Comparison of ENCODE assay signal across 8 cellular contexts in the genomic region with DNA sequence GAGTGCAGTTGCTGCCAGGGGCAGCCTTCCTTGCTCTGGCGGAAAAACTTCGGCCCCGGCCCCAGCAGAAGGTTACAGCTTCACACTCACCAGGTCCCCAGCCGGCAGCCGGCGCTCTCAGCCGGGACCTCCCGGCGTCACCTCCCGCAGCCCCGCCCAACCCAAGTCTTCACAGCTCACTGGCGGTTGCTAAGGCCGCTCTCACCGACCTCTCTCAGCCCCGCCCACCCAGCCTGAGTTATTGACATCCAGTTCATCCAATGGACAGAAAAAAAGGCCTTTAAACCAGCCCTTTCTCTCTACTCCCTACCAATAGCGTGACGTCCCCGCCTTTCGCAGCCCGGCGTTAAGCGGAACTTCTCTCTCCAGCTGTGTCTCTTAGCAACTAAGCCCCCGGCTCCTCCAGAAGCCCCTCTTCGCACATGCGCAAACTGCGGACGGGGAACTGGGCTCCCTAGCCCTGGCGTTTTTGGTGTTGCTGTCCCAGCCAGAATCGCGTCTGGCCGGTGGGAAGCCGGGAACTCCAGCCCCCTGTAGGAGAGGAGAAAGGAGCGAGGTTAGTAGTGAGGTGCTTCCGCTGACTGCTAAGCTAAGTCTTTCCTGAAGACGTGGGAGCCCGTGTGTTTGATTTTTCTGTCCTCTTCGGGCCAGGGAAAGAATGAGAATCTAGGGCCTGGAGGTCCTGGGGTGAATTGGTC. TPM values are rescaled to one million over a fixed set of nuclear protein-coding genes. Genes with fewer than 3 reads are reported as not detected.
DNase-seq lines count a peak whose midpoint lies in the region; TF ChIP-seq lines count a peak whose summit lies in the region.

A gene (plus strand): TSS at position 376 of the 698 bp plus-strand sequence. CDS start 9,189 bp downstream, outside the sequence.

- 1% methylated on average over 37 of the region's 37 CpGs for WGBS in GM23248 (ENCODE audit: low coverage in 1 of 2, low lambda C conversion rate in 2 of 2, missing lambda C conversion rate in 2 of 2), 2 experiments
- 0% methylated on average over 28 to 31 of the region's 37 CpGs for WGBS in esophagus squamous epithelium, 2 donors

- H3K4me3 ChIP-seq in DOHH2 (ENCODE audit: low read length), result peak within 1 kb of the TSS; percentile 87
- H3K4me3 ChIP-seq in GM23248, result peak within 1 kb of the TSS; percentile 98
- H3K4me3 ChIP-seq in Karpas-422 (ENCODE audit: low read length), result peak within 1 kb of the TSS; percentile 79
- H3K4me3 ChIP-seq in Peyer's patch, result peak within 1 kb of the TSS; percentile 59 to 76 (median 73)
- H3K4me3 ChIP-seq in esophagus squamous epithelium, result peak within 1 kb of the TSS; percentile 52 to 92 (median 72)
- H3K4me3 ChIP-seq in muscle layer of duodenum (ENCODE audit: low read depth in 1 of 2, low read length in 2 of 2), result peak within 1 kb of the TSS; percentile 86 to 96

- H3F3A ChIP-seq in DOHH2 (ENCODE audit: control insufficient read depth, insufficient read depth) (no peaks in the 10 kb centered on the region), GM23248 (ENCODE audit: insufficient read depth) (peaks cover 19% of the 10 kb centered on the region; the same call in 1 of the 2 replicates)

- H3K9me3 ChIP-seq in DOHH2 (ENCODE audit: control insufficient read depth, insufficient read depth, low read length), result no peaks in the 10 kb centered on the region
- H3K9me3 ChIP-seq in GM23248 (ENCODE audit: low read depth), result no peaks in the 10 kb centered on the region
- no peaks in the 10 kb centered on the region for H3K9me3 ChIP-seq in Karpas-422 (ENCODE audit: low read length)
- no peaks in the 10 kb centered on the region for H3K9me3 ChIP-seq in Peyer's patch
- H3K9me3 ChIP-seq in esophagus squamous epithelium, result no peaks in the 10 kb centered on the region
- no peaks in the 10 kb centered on the region for H3K9me3 ChIP-seq in muscle layer of duodenum (ENCODE audit: control insufficient read depth in 1 of 2, low read length in 2 of 2)

- H3K36me3 ChIP-seq in DOHH2 (ENCODE audit: control insufficient read depth, low read length), result no peaks in the 10 kb centered on the region
- no peaks in the 10 kb centered on the region for H3K36me3 ChIP-seq in GM23248 (ENCODE audit: low read depth)
- no peaks in the 10 kb centered on the region for H3K36me3 ChIP-seq in Karpas-422 (ENCODE audit: insufficient read depth, low read length)
- no peaks in the 10 kb centered on the region for H3K36me3 ChIP-seq in Peyer's patch
- H3K36me3 ChIP-seq in esophagus squamous epithelium, result no peaks in the 10 kb centered on the region
- H3K36me3 ChIP-seq in muscle layer of duodenum (ENCODE audit: control insufficient read depth in 1 of 2, insufficient read depth in 2 of 2, low read length in 2 of 2), result peaks cover 0 to 6% of the 10 kb centered on the region in 2 donors

- no peaks in the 10 kb centered on the region for H4K20me1 ChIP-seq in DOHH2 (ENCODE audit: control insufficient read depth, insufficient read depth, low read depth, low read length)
- H4K20me1 ChIP-seq in GM23248 (ENCODE audit: insufficient read depth), result no peaks in the 10 kb centered on the region
- no peaks in the 10 kb centered on the region for H4K20me1 ChIP-seq in Karpas-422 (ENCODE audit: insufficient read depth, low read depth, low read length)

- intact Hi-C loops in esophagus squamous epithelium (cut with DNase I), result no loop called here

- H2AFZ ChIP-seq in GM23248 (peak within 1 kb of the TSS; percentile 93), Karpas-422 (ENCODE audit: low read length) (peak within 1 kb of the TSS; percentile 94)

- peak within 1 kb of the TSS; percentile 95 for H3K9ac ChIP-seq in GM23248
- H3K9ac ChIP-seq in Karpas-422 (ENCODE audit: low read length), result peak within 1 kb of the TSS; percentile 70

- H3K27ac ChIP-seq in DOHH2 (ENCODE audit: low read depth, low read length), result no peak within 1 kb of the TSS
- peak within 1 kb of the TSS; percentile 97 for H3K27ac ChIP-seq in GM23248
- H3K27ac ChIP-seq in Karpas-422 (ENCODE audit: low read length), result peak within 1 kb of the TSS; percentile 42; the same call in 1 of the 2 replicates
- peak within 1 kb of the TSS; percentile 80 to 93 (median 88) for H3K27ac ChIP-seq in Peyer's patch
- peak within 1 kb of the TSS; percentile 78 to 93 (median 92) for H3K27ac ChIP-seq in esophagus squamous epithelium
- peak within 1 kb of the TSS; percentile 99 for H3K27ac ChIP-seq in muscle layer of duodenum (ENCODE audit: low read length)

- H3K4me1 ChIP-seq in DOHH2 (ENCODE audit: control insufficient read depth, low read length) (peaks cover 14% of the 10 kb centered on the region), GM23248 (ENCODE audit: insufficient read depth) (peaks cover 16% of the 10 kb centered on the region), Karpas-422 (ENCODE audit: low read length) (peaks cover 23% of the 10 kb centered on the region), Peyer's patch (peaks cover 0 to 7% (median 3%) of the 10 kb centered on the region in 4 donors), esophagus squamous epithelium (peaks cover 7 to 22% (median 10%) of the 10 kb centered on the region in 3 donors), muscle layer of duodenum (ENCODE audit: control insufficient read depth in 1 of 2, insufficient read depth in 2 of 2, low read length in 2 of 2) (peaks cover 3 to 24% of the 10 kb centered on the region in 2 donors)

- DNase-seq in GM23248, result peak; percentile 100
- peak; percentile 100 for DNase-seq in Karpas-422
- peak; percentile 99 to 100 (median 100) for DNase-seq in Peyer's patch
- DNase-seq in activated T-helper 1 cell treated with Interleukin-2 at 50 U/mL for 16 hours (ENCODE audit: low read depth), result peak; percentile 96
- peak; percentile 95 for DNase-seq in esophagus squamous epithelium (lab: John Stamatoyannopoulos, UW)
- peak; percentile 99 for DNase-seq in stimulated activated CD8-positive, alpha-beta memory T cell treated with anti-CD3 and anti-CD28 coated beads, Interleukin-7, amount 100 ng/mL, for 24 hours (ENCODE audit: low read depth)

- in situ Hi-C loops in GM23248 (cut with MboI), result no loop called here

- H3K9me2 ChIP-seq in DOHH2 (replicated peaks; ENCODE audit: control insufficient read depth, low read length) (no peaks in the 10 kb centered on the region), GM23248 (ENCODE audit: insufficient read depth) (no peaks in the 10 kb centered on the region), Karpas-422 (replicated peaks; ENCODE audit: insufficient read depth, low read length) (no peaks in the 10 kb centered on the region)

- H3K4me2 ChIP-seq in DOHH2 (ENCODE audit: low read length), result peak within 1 kb of the TSS; percentile 89
- peak within 1 kb of the TSS; percentile 96 for H3K4me2 ChIP-seq in GM23248 (ENCODE audit: unreplicated experiment)
- peak within 1 kb of the TSS; percentile 98 for H3K4me2 ChIP-seq in Karpas-422 (ENCODE audit: low read depth, low read length, poor library complexity, severe bottlenecking)

- no peaks in the 10 kb centered on the region for H3K27me3 ChIP-seq in DOHH2 (ENCODE audit: control insufficient read depth, low read length)
- H3K27me3 ChIP-seq in GM23248 (replicated peaks; ENCODE audit: insufficient read depth), result no peaks in the 10 kb centered on the region
- H3K27me3 ChIP-seq in Karpas-422 (ENCODE audit: low read length), result no peaks in the 10 kb centered on the region
- no peaks in the 10 kb centered on the region for H3K27me3 ChIP-seq in Peyer's patch
- no peaks in the 10 kb centered on the region for H3K27me3 ChIP-seq in esophagus squamous epithelium
- H3K27me3 ChIP-seq in muscle layer of duodenum (ENCODE audit: low read depth, low read length), result no peaks in the 10 kb centered on the region

- no peaks in the 10 kb centered on the region for H3K79me2 ChIP-seq in DOHH2 (ENCODE audit: control insufficient read depth, low read length)
- H3K79me2 ChIP-seq in GM23248 (ENCODE audit: insufficient read depth), result peaks cover 48% of the 10 kb centered on the region
- H3K79me2 ChIP-seq in Karpas-422 (ENCODE audit: low read length), result no peaks in the 10 kb centered on the region; the same call in 1 of the 2 replicates

- TF ChIP-seq POLR2A in Peyer's patch (IDR thresholded peaks at IDR 0.05) (peak in 1 of 2 donors; percentile 31), esophagus squamous epithelium (IDR thresholded peaks at IDR 0.05) (peak in 1 of 4 donors; percentile 34)

- peak; percentile 49 for TF ChIP-seq CTCF in DOHH2 (IDR thresholded peaks at IDR 0.05; ENCODE audit: low read depth, low read length, poor library complexity, severe bottlenecking)
- TF ChIP-seq CTCF in Peyer's patch (IDR thresholded peaks at IDR 0.05), result peak in 4 of 6 experiments; percentile 9 to 60 (median 38)
- TF ChIP-seq CTCF in esophagus squamous epithelium (IDR thresholded peaks at IDR 0.05), result peak in 1 of 6 experiments; percentile 25

RNA-seq across cellular contexts. Expression of the gene that starts here (rescaled TPM):
- total RNA-seq in GM23248 (2014; rRNA removed; shearing (Covaris generic)), result 3.5 and 7.1 TPM in 2 replicates
- 5.0 and 5.2 TPM in 2 replicates for polyA plus RNA-seq in GM23248 (2016; fragmentation: Nextera tagmentation; extraction: Ambion mirVana)
- 1.2 and 2.0 TPM in 2 replicates for total RNA-seq in Karpas-422 (2014; rRNA removed; shearing (Covaris generic); ENCODE audit: low replicate concordance)
- total RNA-seq in Peyer's patch, result 1 to 10 TPM; 1.7 to 5.6 (median 4.7) TPM
- 1 to 10 TPM in 2 of 4 donors, under 1 TPM in 2; 0.49 to 2.5 (median 1.0) TPM for total RNA-seq in esophagus squamous epithelium
